23 cellular contexts compared by ENCODE assay signal in the genomic region with DNA sequence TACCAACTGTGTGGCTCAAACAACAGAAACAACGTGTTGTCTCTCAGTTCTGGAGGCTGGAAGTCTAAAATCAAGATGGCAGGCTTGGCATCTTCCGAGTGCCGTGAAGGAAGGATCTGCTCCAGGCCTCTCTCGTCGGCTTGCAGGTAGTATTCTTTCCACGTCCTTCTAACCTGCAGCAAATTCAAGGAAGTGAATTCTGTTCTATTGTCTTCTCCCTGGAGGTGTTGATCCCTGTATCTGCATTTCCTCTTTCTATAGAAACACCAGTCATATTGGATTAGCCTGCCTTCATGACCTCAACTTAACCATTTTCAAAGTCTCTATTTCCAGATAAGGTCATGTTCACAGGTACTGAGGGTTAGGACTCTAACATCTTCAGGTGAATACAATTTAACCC.
"Had no signal": no experiment of that assay in that cellular context is flagged by ENCODE, and none has a peak within 500 bp of the region (broad histone marks: within the 10 kb centered on the region; RNA-seq: fewer than 3 reads in every experiment).

No MANE protein-coding gene starts in this region.

- FAIRE-seq: RCC 7860 had no signal

- H3K4me1 ChIP-seq: SJSA1 had no signal

- H3K27me3 ChIP-seq: MG63, SJSA1 had no signal

- H3K36me3 ChIP-seq: MG63, SJSA1 had no signal

- H3K9me3 ChIP-seq: MG63, SJSA1 had no signal

- H3K27ac ChIP-seq: SJSA1, SK-N-MC had no signal

- DNase-seq: KBM-7, MG63, NCI-H1092, NCI-H1105 treated with DMSO at 0.1 percent for 48 hours, NCI-H1417 treated with DMSO at 0.1 percent for 48 hours, NCI-H146, NCI-H1694 treated with DMSO at 0.1 percent for 48 hours, NCI-H1930, NCI-H2081, NCI-H2107, NCI-H2171, NCI-H226, NCI-H446, NCI-H510A, NCI-H524 treated with DMSO at 0.1 percent for 48 hours, NCI-H69, NCI-H774, Right ventricle myocardium superior, RPMI8226, SIG-M5 had no signal

- H3K4me3 ChIP-seq: MG63, SJSA1, SK-N-MC had no signal
